9 cellular contexts compared by ENCODE assay signal in the genomic region with DNA sequence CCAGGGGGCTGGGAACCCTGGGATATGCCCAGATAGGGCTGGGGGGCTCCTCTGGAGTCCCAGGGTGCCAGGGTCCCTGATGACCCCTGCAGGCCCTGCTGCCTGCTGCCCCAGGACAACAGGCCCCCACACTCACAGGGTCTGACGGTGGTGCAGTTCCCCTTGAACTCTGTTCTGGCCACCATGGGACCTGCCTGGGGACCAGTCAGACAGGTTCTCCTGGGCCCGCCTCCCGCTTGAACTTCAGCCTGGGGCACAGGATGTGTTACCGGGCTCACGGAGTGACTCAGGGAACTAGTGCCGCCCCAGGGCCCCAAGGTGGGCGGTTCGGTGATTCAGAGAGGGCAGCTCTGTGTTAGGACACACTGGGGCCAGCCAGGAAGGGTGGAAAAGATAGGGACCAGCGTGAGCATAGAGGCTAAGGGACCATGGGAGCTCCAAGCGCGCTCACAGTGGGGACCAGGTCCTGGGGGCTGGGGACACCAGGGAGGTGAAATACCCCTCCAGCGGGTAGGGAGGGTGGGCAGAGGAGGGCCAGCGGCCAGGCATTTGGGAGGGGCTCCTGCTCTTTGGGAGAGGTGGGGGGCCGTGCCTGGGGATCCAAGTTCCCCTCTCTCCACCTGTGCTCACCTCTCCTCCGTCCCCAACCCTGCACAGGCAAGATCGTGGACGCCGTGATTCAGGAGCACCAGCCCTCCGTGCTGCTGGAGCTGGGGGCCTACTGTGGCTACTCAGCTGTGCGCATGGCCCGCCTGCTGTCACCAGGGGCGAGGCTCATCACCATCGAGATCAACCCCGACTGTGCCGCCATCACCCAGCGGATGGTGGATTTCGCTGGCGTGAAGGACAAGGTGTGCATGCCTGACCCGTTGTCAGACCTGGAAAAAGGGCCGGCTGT. TPM values are rescaled to one million over a fixed set of nuclear protein-coding genes. Genes with fewer than 3 reads are reported as not detected.
A peak's percentile ranks its signal among the peaks of the same experiment; 100 is the strongest.
DNase-seq lines count a peak whose midpoint lies in the region; ATAC-seq and TF ChIP-seq lines count a peak whose summit lies in the region.
"Had no signal": no experiment of that assay in that cellular context is flagged by ENCODE, and none has a peak within 500 bp of the region (broad histone marks: within the 10 kb centered on the region; RNA-seq: fewer than 3 reads in every experiment).

No MANE protein-coding gene starts in this region.

- no peaks in the 10 kb centered on the region for H3K36me3 ChIP-seq in colonic mucosa
- no peaks in the 10 kb centered on the region for H3K36me3 ChIP-seq in neural progenitor cell

- no peaks in the 10 kb centered on the region for H3K9me3 Mint-ChIP-seq in neural progenitor cell
- H3K9me3 Mint-ChIP-seq: natural killer cell had no signal

- no peak for TF ChIP-seq CTCF in LNCaP clone FGC (IDR thresholded peaks at IDR 0.05; ENCODE audit: control insufficient read depth, extremely low read depth, insufficient read depth)
- TF ChIP-seq CTCF in colonic mucosa (IDR thresholded peaks at IDR 0.05), result no peak
- TF ChIP-seq CTCF in neural progenitor cell (IDR thresholded peaks at IDR 0.05), result no peak

- no peaks in the 10 kb centered on the region for H3K79me2 ChIP-seq in neural progenitor cell (ENCODE audit: low read depth)

- peaks cover 14% of the 10 kb centered on the region for H3F3A ChIP-seq in neural progenitor cell (ENCODE audit: low read depth)

- H3K27me3 ChIP-seq in colonic mucosa (no peaks in the 10 kb centered on the region), neural progenitor cell (no peaks in the 10 kb centered on the region)

- peak overlapping the region; percentile 48 for H3K4me3 Mint-ChIP-seq in neural progenitor cell
- H3K4me3 Mint-ChIP-seq: natural killer cell had no signal

- ATAC-seq in GM21526 (IDR thresholded peaks at IDR 0.05; ENCODE audit: low FRiP score, unreplicated experiment) (no peak), GM18867 (IDR thresholded peaks at IDR 0.05; ENCODE audit: unreplicated experiment) (no peak)

- intact Hi-C loops in colonic mucosa (cut with DNase I), result loop anchor here (10.0 kb wide), 1 partner anchor 152 kb away; a partner anchor contains a TSS

- H3K9me3 ChIP-seq in colonic mucosa (no peaks in the 10 kb centered on the region), neural progenitor cell (ENCODE audit: low read depth) (no peaks in the 10 kb centered on the region)

- peaks cover 42% of the 10 kb centered on the region for H3K4me1 Mint-ChIP-seq in neural progenitor cell

- peaks cover 4% of the 10 kb centered on the region for H3K27me3 Mint-ChIP-seq in neural progenitor cell (ENCODE audit: insufficient read depth, low read depth)

- H2AFZ ChIP-seq in neural progenitor cell (replicated peaks), result no peak overlapping the region

- no peak overlapping the region for H3K27ac Mint-ChIP-seq in neural progenitor cell
- H3K27ac Mint-ChIP-seq: natural killer cell had no signal

- peak overlapping the region; percentile 51 to 70 for H3K9ac ChIP-seq in colonic mucosa (ENCODE audit: low read depth in 2 of 2, low read length in 2 of 2)
- no peak overlapping the region for H3K9ac ChIP-seq in neural progenitor cell

- peak overlapping the region; percentile 31 for H3K4me2 ChIP-seq in neural progenitor cell

- no peaks in the 10 kb centered on the region for H3K36me3 Mint-ChIP-seq in neural progenitor cell
- H3K36me3 Mint-ChIP-seq: natural killer cell had no signal

- H3K4me1 ChIP-seq in colonic mucosa (peaks cover 16% of the 10 kb centered on the region), neural progenitor cell (peaks cover 8% of the 10 kb centered on the region)

- DNase-seq in DMS153 (lab: John Stamatoyannopoulos, UW), result peak; percentile 38
- DNase-seq in LNCaP clone FGC (ENCODE audit: low read depth), result peak; percentile 79
- DNase-seq in colonic mucosa, result peak; percentile 96
- DNase-seq in neural progenitor cell (ENCODE audit: low spot score), result no peak
- no peak for DNase-seq in ecto neural progenitor cell (ENCODE audit: low spot score)
- DNase-seq in KG1 (lab: John Stamatoyannopoulos, UW), result no peak
- DNase-seq: natural killer cell had no signal

- H3K27ac ChIP-seq in colonic mucosa, result peak overlapping the region; percentile 83
- no peak overlapping the region for H3K27ac ChIP-seq in neural progenitor cell

- H4K20me1 ChIP-seq in neural progenitor cell (ENCODE audit: low read depth), result no peaks in the 10 kb centered on the region

- H3K4me3 ChIP-seq in LNCaP clone FGC (ENCODE audit: low read depth, low read length) (peak overlapping the region; percentile 69), colonic mucosa (peak overlapping the region; percentile 18), neural progenitor cell (no peak overlapping the region)

RNA-seq across cellular contexts. Expression of a gene that starts 21.5 kb away (rescaled TPM):
- total RNA-seq in colonic mucosa (10 to 100 TPM; 22.3 to 29.5 TPM), neural progenitor cell (ENCODE audit: low replicate concordance) (0.19 and 3.1 TPM in 2 replicates)

RNA-seq across cellular contexts. Expression of a gene that starts 21.6 kb away (rescaled TPM):
- total RNA-seq in colonic mucosa (100 to 1,000 TPM in 1 of 2 donors, 10 to 100 TPM in 1; 70.0 to 125 TPM), neural progenitor cell (ENCODE audit: low replicate concordance) (1.1 and 1.3 TPM in 2 replicates)

RNA-seq across cellular contexts. Expression of a gene that starts 53.5 kb away (rescaled TPM):
- 10 to 100 TPM; 11.7 to 18.5 TPM for total RNA-seq in colonic mucosa
- total RNA-seq in neural progenitor cell (ENCODE audit: low replicate concordance), result 35.4 and 159 TPM in 2 replicates

RNA-seq across cellular contexts. Expression of a gene that starts 57.8 kb away (rescaled TPM):
- total RNA-seq in colonic mucosa (10 to 100 TPM; 22.1 to 34.1 TPM), neural progenitor cell (ENCODE audit: low replicate concordance) (9.1 and 10.0 TPM in 2 replicates)

Comparison
In these comparisons a context has a peak if more than half of its experiments do, and no peak if none do; other contexts are left out.
1. DNase-seq: peak in DMS153 (single experiment), LNCaP clone FGC (single experiment) and colonic mucosa (single experiment); none in neural progenitor cell (single experiment), ecto neural progenitor cell (single experiment) and KG1 (single experiment).
2. RNA of a gene that starts 21.6 kb away (total RNA-seq): 70.0 to 125 TPM in colonic mucosa; 1.1 to 1.3 TPM in neural progenitor cell; every median in the first group is over 10 times any median in the second.